In the genomic region with DNA sequence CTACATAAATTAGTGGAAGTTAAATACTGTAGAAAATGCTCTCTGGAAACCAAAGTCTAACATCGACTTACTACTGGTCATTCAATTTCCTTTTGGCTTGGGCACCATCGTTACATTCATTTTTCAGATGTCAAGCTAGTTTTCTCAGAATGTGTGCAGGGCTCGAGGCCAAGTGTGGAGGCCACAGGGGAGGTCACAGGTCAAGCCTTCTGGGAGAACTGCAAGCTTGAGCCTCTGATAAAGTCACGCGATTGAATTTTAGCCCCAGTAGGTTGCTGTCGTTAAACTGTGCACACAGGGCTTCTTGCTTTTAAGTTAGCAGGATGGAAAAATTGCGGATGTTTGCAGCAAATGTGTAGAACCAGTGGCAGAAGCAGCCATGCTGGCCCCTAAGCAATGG, we compare ENCODE assay signal across 20 cellular contexts.
DNase-seq lines count a peak whose midpoint lies in the region; ATAC-seq and TF ChIP-seq lines count a peak whose summit lies in the region.
"Had no signal": no experiment of that assay in that cellular context is flagged by ENCODE, and none has a peak within 500 bp of the region (broad histone marks: within the 10 kb centered on the region; RNA-seq: fewer than 3 reads in every experiment).

No MANE protein-coding gene starts in this region.

- H2AFZ ChIP-seq in GM23338, result no peak overlapping the region

- WGBS in aorta, 2 donors, result 31 to 35% methylated on average over 7 of the region's 7 CpGs

- H3K4me1 ChIP-seq in GM23338 (ENCODE audit: insufficient read depth), result no peaks in the 10 kb centered on the region; the same call in 1 of the 2 replicates
- H3K4me1 ChIP-seq in aorta (ENCODE audit: control insufficient read depth in 1 of 2, insufficient read depth in 2 of 2, low read length in 2 of 2), result no peaks in the 10 kb centered on the region

- H3K27me3 ChIP-seq in GM23338 (ENCODE audit: insufficient read depth) (no peaks in the 10 kb centered on the region), aorta (ENCODE audit: control insufficient read depth in 1 of 2, insufficient read depth in 2 of 2, low read length in 1 of 2) (no peaks in the 10 kb centered on the region)

- H3K27ac ChIP-seq in angular gyrus (ENCODE audit: low read depth, low read length) (peak overlapping the region; percentile 95), GM23338 (ENCODE audit: low read depth) (no peak overlapping the region), aorta (ENCODE audit: low read depth in 1 of 2, low read length in 2 of 2) (no peak overlapping the region)

- peaks cover 4% of the 10 kb centered on the region; the same call in 2 of the 3 replicates for H3K36me3 Mint-ChIP-seq in GM23338 (ENCODE audit: low read depth)

- H3K79me2 ChIP-seq in GM23338 (replicated peaks; ENCODE audit: insufficient read depth), result no peaks in the 10 kb centered on the region

- H3K4me2 ChIP-seq in GM23338, result no peak overlapping the region

- no peak overlapping the region for H3K4me3 Mint-ChIP-seq in GM23338
- H3K4me3 Mint-ChIP-seq: CD8-positive, alpha-beta memory T cell had no signal

- H3K4me1 Mint-ChIP-seq in GM23338, result peaks cover 8% of the 10 kb centered on the region

- H4K20me1 ChIP-seq in GM23338 (replicated peaks; ENCODE audit: insufficient read depth), result no peaks in the 10 kb centered on the region

- H3K9me2 ChIP-seq in GM23338 (ENCODE audit: insufficient read depth), result no peaks in the 10 kb centered on the region; the same call in 1 of the 2 replicates

- DNase-seq in fibroblast of pulmonary artery (ENCODE audit: low read depth) (peak; percentile 20), mesenteric fat pad (ENCODE audit: low spot score) (peak; percentile 35), GM23338 (ENCODE audit: low spot score) (no peak), aorta (no peak), NOMO-1 treated with dmso at 0.1 percent for 144 hours (lab: John Stamatoyannopoulos, UW; ENCODE audit: unreplicated experiment) (no peak), NAMALWA (ENCODE audit: low spot score) (no peak)
- DNase-seq: ACHN; C1 segment of cervical spinal cord; CD8-positive, alpha-beta memory T cell; DMS53; GOT3; KBM-7; NCI-H1105 treated with DMSO at 0.1 percent for 48 hours; NCI-H1694; NCI-H2081 treated with DMSO at 0.1 percent for 48 hours; NCI-H510A; NCI-H748 treated with DMSO at 0.1 percent for 48 hours; RPMI8226; SIG-M5 had no signal

- intact Hi-C loops in aorta (cut with DNase I), result no loop called here

- TF ChIP-seq CTCF in fibroblast of pulmonary artery (IDR thresholded peaks at IDR 0.05; ENCODE audit: low read length, missing control alignments) (no peak), GM23338 (conservative IDR thresholded peaks at IDR 0.05; ENCODE audit: low read depth in 2 of 2) (no peak)

- H3K9me3 ChIP-seq in aorta (ENCODE audit: control insufficient read depth, low read length), result peaks cover 4% of the 10 kb centered on the region

- peaks cover 11% of the 10 kb centered on the region for H3K27me3 Mint-ChIP-seq in GM23338 (ENCODE audit: insufficient read depth, low read depth, poor library complexity)

- ATAC-seq in GM23338 (no peak), aorta (ENCODE audit: low FRiP score) (no peak)

- no peaks in the 10 kb centered on the region for H3F3A ChIP-seq in GM23338 (replicated peaks; ENCODE audit: low read depth)

- H3K4me3 ChIP-seq in fibroblast of pulmonary artery (replicated peaks; ENCODE audit: low read depth, low read length) (no peak overlapping the region), GM23338 (no peak overlapping the region), aorta (ENCODE audit: low read length in 2 of 2) (no peak overlapping the region)

- H3K9me3 Mint-ChIP-seq in GM23338, result peaks cover 11% of the 10 kb centered on the region

- H3K36me3 ChIP-seq in GM23338 (ENCODE audit: insufficient read depth) (no peaks in the 10 kb centered on the region), aorta (ENCODE audit: control insufficient read depth in 1 of 2, insufficient read depth in 2 of 2, low read length in 1 of 2) (no peaks in the 10 kb centered on the region)

- H3K27ac Mint-ChIP-seq in GM23338, result no peak overlapping the region
- H3K27ac Mint-ChIP-seq: CD8-positive, alpha-beta memory T cell had no signal

TF ChIP-seq in GM23338, 12 proteins besides CTCF, POLR2A, EP300 and RAD21 (continues in another document):
- TF ChIP-seq POLR2AphosphoS5 (IDR thresholded peaks at IDR 0.05; ENCODE audit: low read depth) (no peak), EZH2 (IDR thresholded peaks at IDR 0.05; ENCODE audit: low read depth, unreplicated experiment) (no peak), NANOG (IDR thresholded peaks at IDR 0.05; ENCODE audit: borderline replicate concordance) (no peak), CREB1 (CRISPR knock-in tag; IDR thresholded peaks at IDR 0.05; ENCODE audit: low read depth) (no peak), ZNF114 (CRISPR knock-in tag; IDR thresholded peaks at IDR 0.05) (no peak), EZH2phosphoT487 (IDR thresholded peaks at IDR 0.05; ENCODE audit: unreplicated experiment) (no peak), REST (IDR thresholded peaks at IDR 0.05; ENCODE audit: unreplicated experiment) (no peak)

Comparison
In these comparisons a context has a peak if more than half of its experiments do, and no peak if none do; other contexts are left out.
1. DNase-seq: peak in fibroblast of pulmonary artery (single experiment) and mesenteric fat pad (single experiment); none in GM23338 (single experiment), aorta (0 of 2), NOMO-1 treated with dmso at 0.1 percent for 144 hours (single experiment) and NAMALWA (single experiment).